In genomic region chr18:62729487-62730386, GRCh38 we compare ENCODE assay signal across 1 cellular context.
TF ChIP-seq lines count a peak whose summit lies in the region.

No MANE protein-coding gene starts in this region.

TF ChIP-seq in GM12878, 131 proteins besides CTCF, POLR2A, EP300 and RAD21 (continued from another document):
- TF ChIP-seq MXI1 (IDR thresholded peaks at IDR 0.05; ENCODE audit: low read depth, low read length) (no peak), SUPT20H (IDR thresholded peaks at IDR 0.05; ENCODE audit: borderline replicate concordance, control insufficient read depth, low read depth, low read length) (no peak), CHD4 (IDR thresholded peaks at IDR 0.05) (no peak), ZNF24 (IDR thresholded peaks at IDR 0.05) (no peak), STAT1 (conservative IDR thresholded peaks at IDR 0.05) (no peak), ZNF384 (IDR thresholded peaks at IDR 0.05; ENCODE audit: borderline replicate concordance, low read depth, low read length) (no peak)
- TF ChIP-seq, protein P1, sequence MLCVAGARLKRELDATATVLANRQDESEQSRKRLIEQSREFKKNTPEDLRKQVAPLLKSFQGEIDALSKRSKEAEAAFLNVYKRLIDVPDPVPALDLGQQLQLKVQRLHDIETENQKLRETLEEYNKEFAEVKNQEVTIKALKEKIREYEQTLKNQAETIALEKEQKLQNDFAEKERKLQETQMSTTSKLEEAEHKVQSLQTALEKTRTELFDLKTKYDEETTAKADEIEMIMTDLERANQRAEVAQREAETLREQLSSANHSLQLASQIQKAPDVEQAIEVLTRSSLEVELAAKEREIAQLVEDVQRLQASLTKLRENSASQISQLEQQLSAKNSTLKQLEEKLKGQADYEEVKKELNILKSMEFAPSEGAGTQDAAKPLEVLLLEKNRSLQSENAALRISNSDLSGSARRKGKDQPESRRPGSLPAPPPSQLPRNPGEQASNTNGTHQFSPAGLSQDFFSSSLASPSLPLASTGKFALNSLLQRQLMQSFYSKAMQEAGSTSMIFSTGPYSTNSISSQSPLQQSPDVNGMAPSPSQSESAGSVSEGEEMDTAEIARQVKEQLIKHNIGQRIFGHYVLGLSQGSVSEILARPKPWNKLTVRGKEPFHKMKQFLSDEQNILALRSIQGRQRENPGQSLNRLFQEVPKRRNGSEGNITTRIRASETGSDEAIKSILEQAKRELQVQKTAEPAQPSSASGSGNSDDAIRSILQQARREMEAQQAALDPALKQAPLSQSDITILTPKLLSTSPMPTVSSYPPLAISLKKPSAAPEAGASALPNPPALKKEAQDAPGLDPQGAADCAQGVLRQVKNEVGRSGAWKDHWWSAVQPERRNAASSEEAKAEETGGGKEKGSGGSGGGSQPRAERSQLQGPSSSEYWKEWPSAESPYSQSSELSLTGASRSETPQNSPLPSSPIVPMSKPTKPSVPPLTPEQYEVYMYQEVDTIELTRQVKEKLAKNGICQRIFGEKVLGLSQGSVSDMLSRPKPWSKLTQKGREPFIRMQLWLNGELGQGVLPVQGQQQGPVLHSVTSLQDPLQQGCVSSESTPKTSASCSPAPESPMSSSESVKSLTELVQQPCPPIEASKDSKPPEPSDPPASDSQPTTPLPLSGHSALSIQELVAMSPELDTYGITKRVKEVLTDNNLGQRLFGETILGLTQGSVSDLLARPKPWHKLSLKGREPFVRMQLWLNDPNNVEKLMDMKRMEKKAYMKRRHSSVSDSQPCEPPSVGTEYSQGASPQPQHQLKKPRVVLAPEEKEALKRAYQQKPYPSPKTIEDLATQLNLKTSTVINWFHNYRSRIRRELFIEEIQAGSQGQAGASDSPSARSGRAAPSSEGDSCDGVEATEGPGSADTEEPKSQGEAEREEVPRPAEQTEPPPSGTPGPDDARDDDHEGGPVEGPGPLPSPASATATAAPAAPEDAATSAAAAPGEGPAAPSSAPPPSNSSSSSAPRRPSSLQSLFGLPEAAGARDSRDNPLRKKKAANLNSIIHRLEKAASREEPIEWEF (IDR thresholded peaks at IDR 0.05; ENCODE audit: insufficient replicate concordance, low read depth, low read length), result no peak
TF ChIP-seq in GM12878: peak in this region for 7.
